In genomic region chr9:126755325-126755875, GRCh38 we compare ENCODE assay signal across 17 cellular contexts. TPM values are rescaled to one million over a fixed set of nuclear protein-coding genes. Genes with fewer than 3 reads are reported as not detected.
DNase-seq lines count a peak whose midpoint lies in the region; ATAC-seq and TF ChIP-seq lines count a peak whose summit lies in the region.
"Had no signal": no experiment of that assay in that cellular context is flagged by ENCODE, and none has a peak within 500 bp of the region (broad histone marks: within the 10 kb centered on the region; RNA-seq: fewer than 3 reads in every experiment).

No MANE protein-coding gene starts in this region.

- H3K27ac Mint-ChIP-seq in osteocyte (ENCODE audit: unreplicated experiment), result no peak overlapping the region
- H3K27ac Mint-ChIP-seq in activated CD4-positive, alpha-beta memory T cell treated with anti-CD3 and anti-CD28 coated beads for 36 hours, result no peak overlapping the region
- H3K27ac Mint-ChIP-seq: CD14-positive monocyte; CD4-positive, alpha-beta memory T cell; GM23338; HFFc6; IgD-negative memory B cell had no signal

- no peaks in the 10 kb centered on the region for H3K9me3 Mint-ChIP-seq in osteocyte (ENCODE audit: unreplicated experiment)
- H3K9me3 Mint-ChIP-seq in activated CD4-positive, alpha-beta memory T cell treated with anti-CD3 and anti-CD28 coated beads for 36 hours, result no peaks in the 10 kb centered on the region
- H3K9me3 Mint-ChIP-seq: CD14-positive monocyte, GM23338, HFFc6 had no signal

- H3K9me3 ChIP-seq in SK-N-MC (ENCODE audit: low read depth, low read length), result no peaks in the 10 kb centered on the region
- H3K9me3 ChIP-seq in hepatocyte (ENCODE audit: low read depth), result no peaks in the 10 kb centered on the region

- no peaks in the 10 kb centered on the region for H3K4me1 Mint-ChIP-seq in osteocyte (ENCODE audit: unreplicated experiment)
- no peaks in the 10 kb centered on the region for H3K4me1 Mint-ChIP-seq in activated CD4-positive, alpha-beta memory T cell treated with anti-CD3 and anti-CD28 coated beads for 36 hours (ENCODE audit: low read depth)
- H3K4me1 Mint-ChIP-seq: CD4-positive, alpha-beta memory T cell; GM23338; IgD-negative memory B cell had no signal

- H3K4me3 Mint-ChIP-seq in osteocyte (ENCODE audit: unreplicated experiment), result no peak overlapping the region
- no peak overlapping the region for H3K4me3 Mint-ChIP-seq in activated CD4-positive, alpha-beta memory T cell treated with anti-CD3 and anti-CD28 coated beads for 36 hours
- H3K4me3 Mint-ChIP-seq: CD14-positive monocyte; CD4-positive, alpha-beta memory T cell; GM23338; HFFc6; IgD-negative memory B cell had no signal

- H3K27me3 Mint-ChIP-seq in osteocyte (ENCODE audit: unreplicated experiment), result peaks cover 28% of the 10 kb centered on the region
- H3K27me3 Mint-ChIP-seq in activated CD4-positive, alpha-beta memory T cell treated with anti-CD3 and anti-CD28 coated beads for 36 hours, result peaks cover 2% of the 10 kb centered on the region
- H3K27me3 Mint-ChIP-seq: IgD-negative memory B cell had no signal

- DNase-seq in SK-N-MC (ENCODE audit: low read depth, low spot score) (no peak), hepatocyte (ENCODE audit: low spot score) (no peak), osteocyte (ENCODE audit: extremely low spot score, unreplicated experiment) (peak; percentile 80)
- DNase-seq in activated CD4-positive, alpha-beta memory T cell treated with anti-CD3 and anti-CD28 coated beads for 36 hours, result no peak
- DNase-seq: ACHN; CD4-positive, alpha-beta memory T cell; DMS153; DMS79; GDM1; HCEC 1CT; HFFc6 had no signal

- H3K36me3 ChIP-seq in SK-N-MC (ENCODE audit: insufficient read depth, low read length), result no peaks in the 10 kb centered on the region
- H3K36me3 ChIP-seq in hepatocyte (replicated peaks; ENCODE audit: insufficient read depth, low read depth), result no peaks in the 10 kb centered on the region

- H3K9me2 ChIP-seq in hepatocyte (replicated peaks; ENCODE audit: insufficient read depth), result no peaks in the 10 kb centered on the region

- no peaks in the 10 kb centered on the region for H3K79me2 ChIP-seq in hepatocyte

- POLR2A ChIA-PET in activated CD4-positive, alpha-beta memory T cell treated with anti-CD3 and anti-CD28 coated beads for 36 hours (lab: Charles Lee), result no interaction called here

- no peaks in the 10 kb centered on the region for H3K27me3 ChIP-seq in hepatocyte

- no peak overlapping the region for H3K9ac ChIP-seq in SK-N-MC (ENCODE audit: insufficient read length)

- ATAC-seq in HG02970 (IDR thresholded peaks at IDR 0.05; ENCODE audit: low FRiP score, unreplicated experiment) (no peak), GM19351 (IDR thresholded peaks at IDR 0.05; ENCODE audit: unreplicated experiment) (no peak)
- ATAC-seq: GM23338, HepG2 had no signal

- WGBS in hepatocyte (ENCODE audit: low lambda C conversion rate, missing lambda C conversion rate), result 85% methylated on average over 19 of the region's 19 CpGs

- H2AFZ ChIP-seq in hepatocyte, result no peak overlapping the region
- H2AFZ ChIP-seq: GM23338 had no signal

- H3K4me2 ChIP-seq in hepatocyte, result peak overlapping the region; percentile 46
- H3K4me2 ChIP-seq: GM23338 had no signal

- intact Hi-C loops in activated CD4-positive, alpha-beta memory T cell treated with anti-CD3 and anti-CD28 coated beads for 36 hours (cut with micrococcal nuclease), result no loop called here

- no peaks in the 10 kb centered on the region for H4K20me1 ChIP-seq in hepatocyte (ENCODE audit: insufficient read depth, poor library complexity, severe bottlenecking)

- no peaks in the 10 kb centered on the region for H3K36me3 Mint-ChIP-seq in osteocyte (ENCODE audit: unreplicated experiment)
- H3K36me3 Mint-ChIP-seq in activated CD4-positive, alpha-beta memory T cell treated with anti-CD3 and anti-CD28 coated beads for 36 hours, result no peaks in the 10 kb centered on the region
- H3K36me3 Mint-ChIP-seq: CD14-positive monocyte; CD4-positive, alpha-beta memory T cell; IgD-negative memory B cell had no signal

- TF ChIP-seq CTCF in hepatocyte (IDR thresholded peaks at IDR 0.05; ENCODE audit: poor library complexity), result no peak
- no peak for TF ChIP-seq CTCF in osteocyte (IDR thresholded peaks at IDR 0.05)

- H3K27ac ChIP-seq in SK-N-MC (no peak overlapping the region), hepatocyte (no peak overlapping the region)

- no peaks in the 10 kb centered on the region for H3K4me1 ChIP-seq in hepatocyte (ENCODE audit: insufficient read depth)

- CTCF ChIA-PET in activated CD4-positive, alpha-beta memory T cell treated with anti-CD3 and anti-CD28 coated beads for 36 hours (lab: Charles Lee), result no interaction called here

- H3K4me3 ChIP-seq in SK-N-MC, result peak overlapping the region; percentile 8; the same call in 1 of the 2 replicates
- no peak overlapping the region for H3K4me3 ChIP-seq in hepatocyte
- H3K4me3 ChIP-seq: GM23338 had no signal

RNA-seq across cellular contexts. Expression of gene ZBTB43, which starts 49.4 kb away (rescaled TPM):
- total RNA-seq in hepatocyte (13.7 and 16.4 TPM in 2 replicates), osteocyte (17.1 and 20.3 TPM in 2 replicates)
- 11.1 and 14.9 TPM in 2 replicates for polyA plus RNA-seq in hepatocyte
- total RNA-seq in activated CD4-positive, alpha-beta memory T cell treated with anti-CD3 and anti-CD28 coated beads for 36 hours, result 10 to 100 TPM; 20.5 to 28.4 TPM
